ENCODE assay signal across 14 cellular contexts in genomic region chr1:41338820-41339219, GRCh38. TPM values are rescaled to one million over a fixed set of nuclear protein-coding genes. Genes with fewer than 3 reads are reported as not detected.
DNase-seq lines count a peak whose midpoint lies in the region; TF ChIP-seq lines count a peak whose summit lies in the region.
"Had no signal": no experiment of that assay in that cellular context is flagged by ENCODE, and none has a peak within 500 bp of the region (broad histone marks: within the 10 kb centered on the region; RNA-seq: fewer than 3 reads in every experiment).

No MANE protein-coding gene starts in this region.

- no peak overlapping the region for H3K27ac Mint-ChIP-seq in activated T-cell treated with anti-CD3 and anti-CD28 coated beads, Interleukin-2, amount 50 U/mL, for 24 hours
- H3K27ac Mint-ChIP-seq: CD14-positive monocyte, GM23338 had no signal

- TF ChIP-seq CTCF in HEK293 (tag by site-specific recombination; IDR thresholded peaks at IDR 0.05) (no peak), breast epithelium (IDR thresholded peaks at IDR 0.05) (no peak)

- H3K9me3 Mint-ChIP-seq in activated T-cell treated with anti-CD3 and anti-CD28 coated beads, Interleukin-2, amount 50 U/mL, for 24 hours: peaks cover 16% of the 10 kb centered on the region

- H3K27me3 Mint-ChIP-seq in activated T-cell treated with anti-CD3 and anti-CD28 coated beads, Interleukin-2, amount 50 U/mL, for 24 hours: peaks cover 57% of the 10 kb centered on the region

- H3K9me3 ChIP-seq in HEK293 (ENCODE audit: control insufficient read depth, insufficient read depth, low read depth, low read length): no peaks in the 10 kb centered on the region
- H3K9me3 ChIP-seq in breast epithelium: peaks cover 0 to 15% of the 10 kb centered on the region in 2 donors

- H3K4me3 ChIP-seq in HEK293 (ENCODE audit: low read depth, low read length) (no peak overlapping the region), breast epithelium (no peak overlapping the region)
- H3K4me3 ChIP-seq: BLaER1, GM23338 had no signal

- CTCF ChIA-PET in HEK293 (lab: Yijun Ruan, JAX): interaction anchor here (1.0 kb wide), 1 partner anchor 79 kb away, joined by 4 read pairs; no protein-coding TSS in a partner anchor

- peaks cover under 1% of the 10 kb centered on the region for H3K4me1 Mint-ChIP-seq in activated T-cell treated with anti-CD3 and anti-CD28 coated beads, Interleukin-2, amount 50 U/mL, for 24 hours (ENCODE audit: low read depth)
- H3K4me1 Mint-ChIP-seq: CD14-positive monocyte; CD4-positive, alpha-beta memory T cell had no signal

- H3K36me3 Mint-ChIP-seq in activated T-cell treated with anti-CD3 and anti-CD28 coated beads, Interleukin-2, amount 50 U/mL, for 24 hours (ENCODE audit: low read depth): no peaks in the 10 kb centered on the region
- H3K36me3 Mint-ChIP-seq: CD14-positive monocyte had no signal

- TF ChIP-seq POLR2A in breast epithelium (IDR thresholded peaks at IDR 0.05): no peak

- H3K36me3 ChIP-seq in HEK293 (ENCODE audit: control insufficient read depth in 2 of 2, insufficient read depth in 1 of 2, low read length in 2 of 2) (no peaks in the 10 kb centered on the region), breast epithelium (no peaks in the 10 kb centered on the region)
- H3K36me3 ChIP-seq: BLaER1 had no signal

- DNase-seq in DMS 273 treated with DMSO at 0.1 percent for 48 hours (lab: John Stamatoyannopoulos, UW) (peak; percentile 92), DMS 273 (lab: John Stamatoyannopoulos, UW; ENCODE audit: unreplicated experiment) (no peak), OCI-M1 (lab: John Stamatoyannopoulos, UW) (peak; percentile 25), breast epithelium (ENCODE audit: low spot score in 2 of 2) (no peak), KBM-7 (no peak)
- DNase-seq in activated T-cell treated with anti-CD3 and anti-CD28 coated beads, Interleukin-2, amount 50 U/mL, for 24 hours: no peak
- DNase-seq: CD4-positive, alpha-beta memory T cell; GDM1; Karpas-422 had no signal

- POLR2A ChIA-PET in HEK293 (lab: Yijun Ruan, JAX): interaction anchor here (0.5 kb wide), 1 partner anchor 429 kb away, joined by 3 read pairs; no protein-coding TSS in a partner anchor

- H3K27ac ChIP-seq in HEK293 (ENCODE audit: extremely low read depth, low read depth, low read length) (no peak overlapping the region), breast epithelium (no peak overlapping the region)
- H3K27ac ChIP-seq: 22Rv1, BLaER1 had no signal

- intact Hi-C loops in breast epithelium (cut with DNase I; ENCODE audit: low total_unique reads): no loop called here

- H3K4me3 Mint-ChIP-seq in activated T-cell treated with anti-CD3 and anti-CD28 coated beads, Interleukin-2, amount 50 U/mL, for 24 hours: no peak overlapping the region
- H3K4me3 Mint-ChIP-seq: CD14-positive monocyte; CD4-positive, alpha-beta memory T cell; GM23338 had no signal

- H3K4me1 ChIP-seq in HEK293 (ENCODE audit: control insufficient read depth, insufficient read depth, low read length) (peaks cover 6% of the 10 kb centered on the region; the same call in 1 of the 2 replicates), breast epithelium (no peaks in the 10 kb centered on the region)

- in situ Hi-C loops in KBM-7 (cut with MboI; ENCODE audit: low pct_unique_long_range_greater_than_20kb, low sequenced_read_pairs): no loop called here

- no peaks in the 10 kb centered on the region for H3K27me3 ChIP-seq in breast epithelium
- H3K27me3 ChIP-seq: BLaER1 had no signal

TF ChIP-seq in HEK293, 187 proteins besides CTCF, POLR2A, EP300 and RAD21:
- TF ChIP-seq TRIM28 (IDR thresholded peaks at IDR 0.05; ENCODE audit: borderline replicate concordance, low read length) (peak; percentile 89; the same call in 1 of the 2 replicates), ZNF529 (tag by site-specific recombination; IDR thresholded peaks at IDR 0.05; ENCODE audit: insufficient replicate concordance) (peak; percentile 54), SETDB1 (IDR thresholded peaks at IDR 0.05; ENCODE audit: insufficient read length, low read length) (peak; percentile 98), ZNF791 (tag by site-specific recombination; IDR thresholded peaks at IDR 0.05) (0 out of 2 replicates have a peak, but pooled peaks have one; percentile 29), ZNF510 (tag by site-specific recombination; IDR thresholded peaks at IDR 0.05; ENCODE audit: insufficient replicate concordance) (peak; percentile 41), TCF7L2 (IDR thresholded peaks at IDR 0.05; ENCODE audit: borderline replicate concordance, low read depth, low read length) (no peak), ZBTB17 (tag by site-specific recombination; IDR thresholded peaks at IDR 0.05) (no peak), ZNF610 (tag by site-specific recombination; IDR thresholded peaks at IDR 0.05; ENCODE audit: borderline replicate concordance) (0 out of 2 replicates have a peak, but pooled peaks have one; percentile 47), ZNF558 (tag by site-specific recombination; IDR thresholded peaks at IDR 0.05) (peak; percentile 40; the same call in 1 of the 2 replicates)
- TF ChIP-seq, protein P1, sequence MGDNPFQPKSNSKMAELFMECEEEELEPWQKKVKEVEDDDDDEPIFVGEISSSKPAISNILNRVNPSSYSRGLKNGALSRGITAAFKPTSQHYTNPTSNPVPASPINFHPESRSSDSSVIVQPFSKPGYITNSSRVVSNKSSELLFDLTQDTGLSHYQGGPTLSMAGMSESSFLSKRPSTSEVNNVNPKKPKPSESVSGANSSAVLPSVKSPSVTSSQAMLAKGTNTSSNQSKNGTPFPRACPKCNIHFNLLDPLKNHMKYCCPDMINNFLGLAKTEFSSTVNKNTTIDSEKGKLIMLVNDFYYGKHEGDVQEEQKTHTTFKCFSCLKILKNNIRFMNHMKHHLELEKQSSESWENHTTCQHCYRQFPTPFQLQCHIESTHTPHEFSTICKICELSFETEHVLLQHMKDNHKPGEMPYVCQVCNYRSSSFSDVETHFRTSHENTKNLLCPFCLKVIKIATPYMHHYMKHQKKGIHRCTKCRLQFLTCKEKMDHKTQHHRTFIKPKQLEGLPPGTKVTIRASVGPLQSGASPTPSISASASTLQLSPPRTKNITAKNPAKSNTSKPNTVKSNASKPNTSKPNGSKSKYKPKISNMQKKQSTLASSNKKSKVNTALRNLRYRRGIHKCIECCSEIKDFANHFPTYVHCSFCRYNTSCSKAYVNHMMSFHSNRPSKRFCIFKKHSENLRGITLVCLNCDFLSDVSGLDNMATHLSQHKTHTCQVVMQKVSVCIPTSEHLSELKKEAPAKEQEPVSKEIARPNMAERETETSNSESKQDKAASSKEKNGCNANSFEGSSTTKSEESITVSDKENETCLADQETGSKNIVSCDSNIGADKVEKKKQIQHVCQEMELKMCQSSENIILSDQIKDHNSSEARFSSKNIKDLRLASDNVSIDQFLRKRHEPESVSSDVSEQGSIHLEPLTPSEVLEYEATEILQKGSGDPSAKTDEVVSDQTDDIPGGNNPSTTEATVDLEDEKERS (tag by site-specific recombination; IDR thresholded peaks at IDR 0.05): peak; percentile 61; the same call in 1 of the 2 replicates

RNA-seq across cellular contexts. Expression of gene FOXO6, which starts 22.4 kb away (rescaled TPM):
- total RNA-seq in breast epithelium: 1 to 10 TPM in 1 of 3 donors, under 1 TPM in 1, not detected in 1; 0.98 to 1.3 TPM
- total RNA-seq: CD4-positive, alpha-beta memory T cell had no signal

Comparison
In these comparisons a context has a peak if more than half of its experiments do, and no peak if none do; other contexts are left out.
1. DNase-seq: peak in DMS 273 treated with DMSO at 0.1 percent for 48 hours (single experiment) and OCI-M1 (single experiment); none in DMS 273 (single experiment), breast epithelium (0 of 2), activated T-cell treated with anti-CD3 and anti-CD28 coated beads, Interleukin-2, amount 50 U/mL, for 24 hours (single experiment) and KBM-7 (single experiment).